In genomic region chr10:71233491-71233892, GRCh38 we compare ENCODE assay signal across 21 cellular contexts. TPM values are rescaled to one million over a fixed set of nuclear protein-coding genes. Genes with fewer than 3 reads are reported as not detected.
DNase-seq lines count a peak whose midpoint lies in the region; ATAC-seq, FAIRE-seq and TF ChIP-seq lines count a peak whose summit lies in the region.
"Had no signal": no experiment of that assay in that cellular context is flagged by ENCODE, and none has a peak within 500 bp of the region (broad histone marks: within the 10 kb centered on the region; RNA-seq: fewer than 3 reads in every experiment).

No MANE protein-coding gene starts in this region.

- intact Hi-C loops in kidney (cut with DNase I) (no loop called here), sigmoid colon (cut with DNase I) (no loop called here)

- no peak overlapping the region for H3K9ac ChIP-seq in kidney (ENCODE audit: low read length in 2 of 2)
- H3K9ac ChIP-seq in smooth muscle cell (ENCODE audit: low read depth): peak overlapping the region; percentile 16
- no peak overlapping the region for H3K9ac ChIP-seq in H9 (ENCODE audit: extremely low read depth, insufficient read length, low read length)

- CTCF ChIA-PET in RWPE1 (lab: Yijun Ruan, JAX): interaction anchor here (0.6 to 1.2 kb wide), 3 partner anchors 24 to 463 kb away, joined by 3 to 5 read pairs (median 4); no protein-coding TSS in a partner anchor

- H3K4me2 ChIP-seq in smooth muscle cell (peak overlapping the region; percentile 71), H9 (ENCODE audit: insufficient read depth, insufficient read length, low read length) (no peak overlapping the region)

- H4K5ac ChIP-seq in H9 (ENCODE audit: insufficient read length, low read depth, low read length): no peak overlapping the region

- peaks cover 44% of the 10 kb centered on the region for H4K20me1 ChIP-seq in smooth muscle cell (ENCODE audit: low read depth)
- H4K20me1 ChIP-seq in H9 (ENCODE audit: control insufficient read depth, insufficient read depth, insufficient read length): no peaks in the 10 kb centered on the region

- H2BK20ac ChIP-seq in H9 (ENCODE audit: low read depth, low read length, poor library complexity, severe bottlenecking): no peak overlapping the region

- H3K4me1 Mint-ChIP-seq in H9: peaks cover 57 to 70% of the 10 kb centered on the region in 2 experiments
- H3K4me1 Mint-ChIP-seq: activated B cell treated with CpG ODN at 0.5 μM for 24 hours; activated naive CD4-positive, alpha-beta T cell treated with anti-CD3 and anti-CD28 coated beads, Interleukin-2, amount 50 U/mL, for 24 hours had no signal

- TF ChIP-seq EP300 in sigmoid colon (IDR thresholded peaks at IDR 0.05): no peak

- H3K79me2 ChIP-seq in smooth muscle cell (ENCODE audit: low read depth): peaks cover 80% of the 10 kb centered on the region
- H3K79me2 ChIP-seq in H9 (ENCODE audit: insufficient read depth, low read length): no peaks in the 10 kb centered on the region

- no peak overlapping the region for H3K23ac ChIP-seq in H9 (ENCODE audit: insufficient read length, low read depth, low read length)

- H3K27me3 Mint-ChIP-seq in H9 (ENCODE audit: low read depth): peaks cover 3% of the 10 kb centered on the region
- H3K27me3 Mint-ChIP-seq: activated naive CD4-positive, alpha-beta T cell treated with anti-CD3 and anti-CD28 coated beads, Interleukin-2, amount 50 U/mL, for 24 hours had no signal

- H2BK12ac ChIP-seq in H9 (ENCODE audit: insufficient read length, low read depth, low read length): no peak overlapping the region

- TF ChIP-seq CTCF in RWPE1 (conservative IDR thresholded peaks at IDR 0.05; ENCODE audit: low read depth): no peak
- no peak for TF ChIP-seq CTCF in kidney (IDR thresholded peaks at IDR 0.05; ENCODE audit: borderline replicate concordance, extremely low read depth, insufficient read depth)
- TF ChIP-seq CTCF in smooth muscle cell (IDR thresholded peaks at IDR 0.05; ENCODE audit: borderline replicate concordance, insufficient read depth, poor library complexity, severe bottlenecking): no peak
- no peak for TF ChIP-seq CTCF in sigmoid colon (IDR thresholded peaks at IDR 0.05)
- no peak for TF ChIP-seq CTCF in H9 (conservative IDR thresholded peaks at IDR 0.05)

- H3K36me3 ChIP-seq in kidney (ENCODE audit: control insufficient read depth in 1 of 2, insufficient read depth in 2 of 2, low read length in 2 of 2) (no peaks in the 10 kb centered on the region), smooth muscle cell (ENCODE audit: low read depth) (no peaks in the 10 kb centered on the region), sigmoid colon (no peaks in the 10 kb centered on the region)
- H3K36me3 ChIP-seq: SJSA1, tibial nerve had no signal

- no peak overlapping the region for H2AK5ac ChIP-seq in H9 (ENCODE audit: insufficient read length, low read length)

- no peak overlapping the region for H3K56ac ChIP-seq in H9 (ENCODE audit: insufficient read length, low read depth, low read length)

- no peak overlapping the region for H3K18ac ChIP-seq in H9 (ENCODE audit: insufficient read length, low read depth, low read length)

- H3K4me3 ChIP-seq in kidney (ENCODE audit: low read length in 2 of 2): no peak overlapping the region
- no peak overlapping the region for H3K4me3 ChIP-seq in smooth muscle cell
- no peak overlapping the region for H3K4me3 ChIP-seq in sigmoid colon
- H3K4me3 ChIP-seq: SJSA1, tibial nerve had no signal

- H3K36me3 Mint-ChIP-seq in H9 (ENCODE audit: insufficient read depth in 1 of 3, low read depth in 3 of 3): no peaks in the 10 kb centered on the region
- H3K36me3 Mint-ChIP-seq: activated naive CD4-positive, alpha-beta T cell treated with anti-CD3 and anti-CD28 coated beads, Interleukin-2, amount 50 U/mL, for 24 hours had no signal

- H3K4me3 Mint-ChIP-seq in H9: no peak overlapping the region
- H3K4me3 Mint-ChIP-seq: activated B cell treated with CpG ODN at 0.5 μM for 24 hours; activated naive CD4-positive, alpha-beta T cell treated with anti-CD3 and anti-CD28 coated beads, Interleukin-2, amount 50 U/mL, for 24 hours had no signal

- no peaks in the 10 kb centered on the region for H3K9me3 Mint-ChIP-seq in H9
- H3K9me3 Mint-ChIP-seq: activated B cell treated with CpG ODN at 0.5 μM for 24 hours; activated naive CD4-positive, alpha-beta T cell treated with anti-CD3 and anti-CD28 coated beads, Interleukin-2, amount 50 U/mL, for 24 hours had no signal

- H3K79me1 ChIP-seq in H9 (ENCODE audit: insufficient read depth, low read depth, low read length, poor library complexity, severe bottlenecking): no peaks in the 10 kb centered on the region

- H3K27me3 ChIP-seq in smooth muscle cell (ENCODE audit: low read depth): no peaks in the 10 kb centered on the region
- H3K27me3 ChIP-seq in sigmoid colon: no peaks in the 10 kb centered on the region
- no peaks in the 10 kb centered on the region for H3K27me3 ChIP-seq in H9 (ENCODE audit: insufficient read depth, low read length)
- H3K27me3 ChIP-seq: SJSA1, tibial nerve had no signal

- no peak overlapping the region for H3T11ph ChIP-seq in H9 (ENCODE audit: low read length)

- no peak overlapping the region for H2BK15ac ChIP-seq in H9 (ENCODE audit: low read depth, low read length)

- no peak overlapping the region for H2BK5ac ChIP-seq in H9 (ENCODE audit: insufficient read length, low read length)

- H2AFZ ChIP-seq in smooth muscle cell (ENCODE audit: low read depth): no peak overlapping the region
- no peak overlapping the region for H2AFZ ChIP-seq in H9 (ENCODE audit: low read length)

- peak overlapping the region; percentile 53 for H3K27ac ChIP-seq in RWPE1
- H3K27ac ChIP-seq in kidney (ENCODE audit: low read depth in 2 of 2, low read length in 2 of 2): no peak overlapping the region
- peak overlapping the region; percentile 93 for H3K27ac ChIP-seq in smooth muscle cell (ENCODE audit: low read depth)
- no peak overlapping the region for H3K27ac ChIP-seq in sigmoid colon
- H3K27ac ChIP-seq in H9 (ENCODE audit: insufficient read length, low read depth, low read length): no peak overlapping the region
- H3K27ac ChIP-seq: SJSA1, tibial nerve had no signal

- no peak for FAIRE-seq in kidney (lab: Jason Lieb, UNC)
- FAIRE-seq: endothelial cell of umbilical vein had no signal

- peaks cover 75% of the 10 kb centered on the region for H3F3A ChIP-seq in smooth muscle cell (ENCODE audit: low read depth)

- no peak overlapping the region; the same call in 1 of the 2 replicates for H3K14ac ChIP-seq in H9 (ENCODE audit: insufficient read depth, low read length)

- H3K9me3 ChIP-seq in kidney (ENCODE audit: control insufficient read depth in 1 of 2, low read length in 2 of 2): no peaks in the 10 kb centered on the region
- no peaks in the 10 kb centered on the region for H3K9me3 ChIP-seq in smooth muscle cell (replicated peaks; ENCODE audit: low read depth)
- H3K9me3 ChIP-seq in sigmoid colon: no peaks in the 10 kb centered on the region
- no peaks in the 10 kb centered on the region for H3K9me3 ChIP-seq in H9 (ENCODE audit: control insufficient read depth, low read depth, low read length)
- H3K9me3 ChIP-seq: SJSA1, tibial nerve had no signal

- H3K27ac Mint-ChIP-seq in H9: no peak overlapping the region
- H3K27ac Mint-ChIP-seq: activated B cell treated with CpG ODN at 0.5 μM for 24 hours; activated naive CD4-positive, alpha-beta T cell treated with anti-CD3 and anti-CD28 coated beads, Interleukin-2, amount 50 U/mL, for 24 hours had no signal

- no peak overlapping the region for H4K91ac ChIP-seq in H9 (ENCODE audit: insufficient read length, low read depth, low read length)

- 38% methylated on average over 3 of the region's 3 CpGs for WGBS in smooth muscle cell (ENCODE audit: low lambda C conversion rate)
- WGBS in sigmoid colon, 2 donors: 32 to 62% methylated on average over 3 of the region's 3 CpGs
- WGBS in H9 (ENCODE audit: extremely low coverage, insufficient read length, low lambda C conversion rate): no CpG with 5 or more reads among the region's 3 CpGs

- no peak for TF ChIP-seq POLR2A in sigmoid colon (IDR thresholded peaks at IDR 0.05)

- no peak overlapping the region for H4K8ac ChIP-seq in H9 (replicated peaks; ENCODE audit: insufficient read length, low read depth, low read length)

- H3K4me1 ChIP-seq in kidney (ENCODE audit: control insufficient read depth in 1 of 2, insufficient read depth in 1 of 2, low read depth in 1 of 2, low read length in 2 of 2): peaks cover 33 to 55% of the 10 kb centered on the region in 2 donors
- peaks cover 64% of the 10 kb centered on the region for H3K4me1 ChIP-seq in smooth muscle cell (ENCODE audit: low read depth)
- H3K4me1 ChIP-seq in sigmoid colon: peaks cover 0 to 35% (median 23%) of the 10 kb centered on the region in 4 donors
- peaks cover 6% of the 10 kb centered on the region for H3K4me1 ChIP-seq in H9 (ENCODE audit: insufficient read depth, low read length)

- DNase-seq in DMS 273 treated with DMSO at 0.1 percent for 48 hours (lab: John Stamatoyannopoulos, UW) (peak; percentile 43), RWPE1 (ENCODE audit: low spot score) (no peak), kidney (peak; percentile 63), smooth muscle cell (lab: John Stamatoyannopoulos, UW; ENCODE audit: unreplicated experiment) (no peak), sigmoid colon (no peak), H9 (no peak)
- DNase-seq in activated CD8-positive, alpha-beta memory T cell treated with anti-CD3 and anti-CD28 coated beads, Interleukin-2, amount 50 U/mL, for 48 hours: no peak
- DNase-seq: activated B cell treated with CpG ODN at 0.5 μM for 24 hours; activated T-cell treated with anti-CD3 and anti-CD28 coated beads, Interleukin-2, amount 50 U/mL, for 48 hours; cortex of kidney; KG1; NCI-H2029; NCI-H526; PC-3; stimulated activated naive CD4-positive, alpha-beta T cell treated with Interleukin-2 at 50 U/mL for 16 hours had no signal

- ATAC-seq in HG03469 (IDR thresholded peaks at IDR 0.05; ENCODE audit: unreplicated experiment): no peak
- ATAC-seq: PC-3 had no signal

- H2BK120ac ChIP-seq in H9 (ENCODE audit: low read depth, low read length, poor library complexity, severe bottlenecking): no peak overlapping the region

- POLR2A ChIA-PET in RWPE1 (lab: Yijun Ruan, JAX; ENCODE audit: low non-redundant PET): no interaction called here

- no peak overlapping the region for H3K4ac ChIP-seq in H9 (ENCODE audit: low read depth, low read length)

- no peaks in the 10 kb centered on the region for H3K23me2 ChIP-seq in H9 (ENCODE audit: insufficient read length, low read depth, low read length, poor library complexity, severe bottlenecking)

RNA-seq across cellular contexts. Expression of gene UNC5B, which starts 21.1 kb away (rescaled TPM):
- 22.6 TPM for total RNA-seq in kidney
- 5.5 TPM for polyA plus RNA-seq in kidney (ENCODE audit: insufficient read depth, low read depth, low replicate concordance)
- 89.6 and 92.7 TPM in 2 replicates for total RNA-seq in smooth muscle cell
- 115 and 142 TPM in 2 replicates for polyA plus RNA-seq in smooth muscle cell
- total RNA-seq in sigmoid colon: 1 to 10 TPM; 1.4 to 3.0 (median 1.7) TPM
- polyA plus RNA-seq in sigmoid colon: 10 to 100 TPM in 1 of 3 donors, 1 to 10 TPM in 2; 1.8 to 12.7 (median 2.8) TPM
- 28.4 and 29.7 TPM in 2 replicates for total RNA-seq in H9 (2021)
- total RNA-seq: activated B cell treated with CpG ODN at 0.5 μM for 24 hours; T-helper 2 cell treated with Interferon-gamma antibody and Interleukin-4, amounts not matched to agents 100 ng/mL and 5 ng/mL, for 36 hours had no signal

Comparison
In these comparisons a context has a peak if more than half of its experiments do, and no peak if none do; other contexts are left out.
1. DNase-seq: peak in DMS 273 treated with DMSO at 0.1 percent for 48 hours (single experiment) and kidney (single experiment); none in RWPE1 (single experiment), smooth muscle cell (single experiment), activated CD8-positive, alpha-beta memory T cell treated with anti-CD3 and anti-CD28 coated beads, Interleukin-2, amount 50 U/mL, for 48 hours (single experiment), sigmoid colon (single experiment) and H9 (single experiment).
2. H3K27ac ChIP-seq: peak in RWPE1 (single experiment) and smooth muscle cell (single experiment); none in kidney (0 of 2), sigmoid colon (0 of 4) and H9 (single experiment).